Comparison of ENCODE assay signal across 1 cellular context in the genomic region with DNA sequence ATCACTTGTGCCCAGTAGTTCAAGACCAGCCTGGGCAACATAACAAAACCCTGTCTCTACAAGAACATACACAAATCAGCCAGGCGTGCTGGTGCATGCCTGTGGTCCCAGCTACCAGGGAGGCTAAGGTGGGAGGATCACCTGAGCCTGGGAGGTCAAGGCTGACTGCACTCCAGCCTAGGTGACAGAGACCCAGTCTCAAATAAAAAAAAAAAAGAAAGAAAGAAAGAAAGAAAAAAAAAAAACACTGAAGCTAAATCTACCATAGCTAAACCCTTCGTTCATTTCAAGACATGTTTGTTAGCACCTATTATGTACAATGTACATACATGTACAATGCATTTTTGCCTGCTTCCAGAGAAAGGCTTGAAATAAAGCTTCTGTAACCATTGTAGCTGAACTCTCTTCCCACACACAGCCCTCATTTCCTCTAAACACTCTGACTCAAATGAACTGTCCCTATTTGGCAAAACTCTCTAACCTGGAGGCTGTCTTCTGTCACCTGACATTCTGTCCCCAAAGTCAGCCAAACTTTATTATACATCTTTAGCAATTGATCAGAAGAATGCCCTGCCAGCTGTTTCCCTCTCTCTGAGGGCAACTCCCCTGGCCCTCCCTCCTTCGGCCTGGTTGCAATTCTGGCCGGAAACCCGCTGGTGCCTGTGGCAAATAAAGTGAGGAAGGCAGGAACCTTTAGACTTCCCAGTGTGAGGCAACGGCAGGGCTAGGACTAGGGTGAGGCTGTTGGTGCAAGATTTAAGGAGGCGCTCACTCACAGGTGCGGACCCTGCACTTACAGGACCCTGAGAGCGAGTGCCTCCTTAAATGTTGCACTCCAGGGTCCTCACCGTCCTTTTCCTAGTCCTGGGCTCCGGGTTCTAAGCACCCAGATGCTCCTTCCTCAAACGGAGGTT.
TF ChIP-seq lines count a peak whose summit lies in the region.

No MANE protein-coding gene starts in this region.

TF ChIP-seq in A549, 52 proteins besides CTCF, POLR2A, EP300 and RAD21:
- TF ChIP-seq NR3C1 (IDR thresholded peaks at IDR 0.05): no peak
- TF ChIP-seq CEBPB (IDR thresholded peaks at IDR 0.05): peak; percentile 26 to 41; a peak in 2 of 4 replicates
